Comparison of ENCODE assay signal across 35 cellular contexts in the genomic region with DNA sequence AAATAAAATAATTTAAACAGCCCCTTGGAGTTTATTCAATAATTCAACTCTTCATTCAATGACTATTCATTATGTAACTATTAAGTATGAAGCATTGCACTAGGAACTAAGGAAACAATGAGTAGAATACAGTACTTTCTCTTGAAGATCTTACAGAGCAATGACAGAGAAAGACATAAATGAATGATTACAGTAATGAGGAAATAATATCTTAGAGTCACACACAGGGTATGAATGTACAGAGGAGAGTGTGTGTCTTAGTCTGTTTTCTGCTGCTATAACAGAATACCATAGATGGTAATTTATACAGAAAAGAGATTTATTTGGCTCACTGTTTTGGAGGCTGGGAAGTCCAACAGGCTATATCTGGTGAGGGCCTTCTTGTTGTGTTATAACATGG.
A peak's percentile ranks its signal among the peaks of the same experiment; 100 is the strongest.
DNase-seq lines count a peak whose midpoint lies in the region; ATAC-seq and TF ChIP-seq lines count a peak whose summit lies in the region.
"Had no signal": no experiment of that assay in that cellular context is flagged by ENCODE, and none has a peak within 500 bp of the region (broad histone marks: within the 10 kb centered on the region; RNA-seq: fewer than 3 reads in every experiment).

No MANE protein-coding gene starts in this region.

- no peaks in the 10 kb centered on the region for H3K4me1 ChIP-seq in PC-3 (ENCODE audit: insufficient read depth, low read length)
- H3K4me1 ChIP-seq: A549, BE2C, BLaER1, Caco-2 had no signal

- H3K4me3 Mint-ChIP-seq in activated CD4-positive, alpha-beta T cell treated with anti-CD3 and anti-CD28 coated beads, Interleukin-2, amount 10 ng/mL, durations not matched to agents 24 days and 14 days, result no peak overlapping the region
- no peak overlapping the region for H3K4me3 Mint-ChIP-seq in stimulated activated effector memory CD8-positive, alpha-beta T cell treated with anti-CD3 and anti-CD28 coated beads, Interleukin-12 subunit alpha, Interleukin-12 subunit beta, amount 100 ng/mL, for 72 hours
- no peak overlapping the region for H3K4me3 Mint-ChIP-seq in stimulated activated memory B cell treated with anti-CD40 and anti-IgM and Interleukin-4, amounts not matched to agents 10 μg/mL and 1 μg/mL and 100 μg/mL, for 72 hours
- H3K4me3 Mint-ChIP-seq in stimulated activated naive B cell treated with anti-CD40 and anti-IgM and Interleukin-4, amounts not matched to agents 10 μg/mL and 1 μg/mL and 100 μg/mL, for 72 hours, result no peak overlapping the region
- H3K4me3 Mint-ChIP-seq: B cell; CD14-positive monocyte; CD4-positive, alpha-beta memory T cell; CD4-positive, alpha-beta T cell; CD4-positive, CD25-positive, alpha-beta regulatory T cell; CD8-positive, alpha-beta memory T cell; CD8-positive, alpha-beta T cell had no signal

- H2AFZ ChIP-seq in PC-3 (ENCODE audit: low read length), result no peak overlapping the region

- no peak overlapping the region for H3K27ac ChIP-seq in PC-3 (ENCODE audit: low read length)
- H3K27ac ChIP-seq: 22Rv1; A549; BLaER1; BLaER1 treated with 17β-estradiol and CSF1 and Interleukin-3, amounts not matched to agents 10 nM and 100 nM; C4-2B had no signal

- CTCF ChIA-PET in PC-3 (lab: Charles Lee), result no interaction called here

- H3K36me3 Mint-ChIP-seq in activated CD4-positive, alpha-beta T cell treated with anti-CD3 and anti-CD28 coated beads, Interleukin-2, amount 10 ng/mL, durations not matched to agents 24 days and 14 days (ENCODE audit: low read depth), result no peaks in the 10 kb centered on the region
- H3K36me3 Mint-ChIP-seq in stimulated activated effector memory CD8-positive, alpha-beta T cell treated with anti-CD3 and anti-CD28 coated beads, Interleukin-12 subunit alpha, Interleukin-12 subunit beta, amount 100 ng/mL, for 72 hours, result no peaks in the 10 kb centered on the region
- H3K36me3 Mint-ChIP-seq in stimulated activated memory B cell treated with anti-CD40 and anti-IgM and Interleukin-4, amounts not matched to agents 10 μg/mL and 1 μg/mL and 100 μg/mL, for 72 hours, result no peaks in the 10 kb centered on the region
- H3K36me3 Mint-ChIP-seq in stimulated activated naive B cell treated with anti-CD40 and anti-IgM and Interleukin-4, amounts not matched to agents 10 μg/mL and 1 μg/mL and 100 μg/mL, for 72 hours, result peaks cover 0 to 3% of the 10 kb centered on the region in 2 donors
- H3K36me3 Mint-ChIP-seq: CD14-positive monocyte; CD4-positive, alpha-beta memory T cell; CD4-positive, CD25-positive, alpha-beta regulatory T cell; CD8-positive, alpha-beta memory T cell; CD8-positive, alpha-beta T cell had no signal

- no peak for TF ChIP-seq CTCF in PC-3 (conservative IDR thresholded peaks at IDR 0.05; ENCODE audit: low read depth, low read length)

- H3K9me3 Mint-ChIP-seq in activated CD4-positive, alpha-beta T cell treated with anti-CD3 and anti-CD28 coated beads, Interleukin-2, amount 10 ng/mL, durations not matched to agents 24 days and 14 days, result peaks cover 2% of the 10 kb centered on the region
- H3K9me3 Mint-ChIP-seq in stimulated activated effector memory CD8-positive, alpha-beta T cell treated with anti-CD3 and anti-CD28 coated beads, Interleukin-12 subunit alpha, Interleukin-12 subunit beta, amount 100 ng/mL, for 72 hours, result no peaks in the 10 kb centered on the region
- no peaks in the 10 kb centered on the region for H3K9me3 Mint-ChIP-seq in stimulated activated memory B cell treated with anti-CD40 and anti-IgM and Interleukin-4, amounts not matched to agents 10 μg/mL and 1 μg/mL and 100 μg/mL, for 72 hours
- H3K9me3 Mint-ChIP-seq in stimulated activated naive B cell treated with anti-CD40 and anti-IgM and Interleukin-4, amounts not matched to agents 10 μg/mL and 1 μg/mL and 100 μg/mL, for 72 hours, result no peaks in the 10 kb centered on the region
- H3K9me3 Mint-ChIP-seq: CD4-positive, alpha-beta memory T cell; CD4-positive, alpha-beta T cell; CD8-positive, alpha-beta memory T cell; CD8-positive, alpha-beta T cell had no signal

- H3K27me3 Mint-ChIP-seq in activated CD4-positive, alpha-beta T cell treated with anti-CD3 and anti-CD28 coated beads, Interleukin-2, amount 10 ng/mL, durations not matched to agents 24 days and 14 days, result peaks cover 12% of the 10 kb centered on the region
- no peaks in the 10 kb centered on the region for H3K27me3 Mint-ChIP-seq in stimulated activated memory B cell treated with anti-CD40 and anti-IgM and Interleukin-4, amounts not matched to agents 10 μg/mL and 1 μg/mL and 100 μg/mL, for 72 hours
- peaks cover 8 to 10% of the 10 kb centered on the region in 2 donors for H3K27me3 Mint-ChIP-seq in stimulated activated naive B cell treated with anti-CD40 and anti-IgM and Interleukin-4, amounts not matched to agents 10 μg/mL and 1 μg/mL and 100 μg/mL, for 72 hours

- ATAC-seq in stimulated activated effector memory CD8-positive, alpha-beta T cell treated with anti-CD3 and anti-CD28 coated beads, Interleukin-12 subunit alpha, Interleukin-12 subunit beta, amount 100 ng/mL, for 72 hours, result peak; percentile 42
- ATAC-seq in stimulated activated memory B cell treated with anti-CD40 and anti-IgM and Interleukin-4, amounts not matched to agents 10 μg/mL and 1 μg/mL and 100 μg/mL, for 72 hours, result no peak
- peak; percentile 53 to 63 for ATAC-seq in stimulated activated naive B cell treated with anti-CD40 and anti-IgM and Interleukin-4, amounts not matched to agents 10 μg/mL and 1 μg/mL and 100 μg/mL, for 72 hours (replicated peaks)
- no peak for ATAC-seq in PC-3
- ATAC-seq: A549; CD8-positive, alpha-beta T cell had no signal

- no peaks in the 10 kb centered on the region for H3K27me3 ChIP-seq in PC-3 (ENCODE audit: low read length)
- H3K27me3 ChIP-seq: BLaER1; BLaER1 treated with 17β-estradiol and CSF1 and Interleukin-3, amounts not matched to agents 10 nM and 100 nM had no signal

- H3F3A ChIP-seq in PC-3 (ENCODE audit: low read length, unreplicated experiment), result no peaks in the 10 kb centered on the region

- no peak overlapping the region for H3K4me3 ChIP-seq in PC-3 (ENCODE audit: low read length)
- H3K4me3 ChIP-seq: A549; BLaER1; BLaER1 treated with 17β-estradiol and CSF1 and Interleukin-3, amounts not matched to agents 10 nM and 100 nM had no signal

- POLR2A ChIA-PET in PC-3 (lab: Charles Lee; ENCODE audit: unreplicated experiment), result no interaction called here

- H3K4me2 ChIP-seq in PC-3 (ENCODE audit: low read length), result no peak overlapping the region
- H3K4me2 ChIP-seq: A549; BLaER1; BLaER1 treated with 17β-estradiol and CSF1 and Interleukin-3, amounts not matched to agents 10 nM and 100 nM had no signal

- BruUV-seq in PC-3 (replicated peaks; lab: Mats Ljungman, UMichigan), result no TSS peak

- H4K20me1 ChIP-seq in PC-3 (ENCODE audit: low read length), result no peaks in the 10 kb centered on the region
- H4K20me1 ChIP-seq: BLaER1; BLaER1 treated with 17β-estradiol and CSF1 and Interleukin-3, amounts not matched to agents 10 nM and 100 nM had no signal

- H3K9me3 ChIP-seq in PC-3 (ENCODE audit: low read length), result no peaks in the 10 kb centered on the region
- H3K9me3 ChIP-seq: BE2C; BLaER1; BLaER1 treated with 17β-estradiol and CSF1 and Interleukin-3, amounts not matched to agents 10 nM and 100 nM; Caco-2 had no signal

- H3K4me1 Mint-ChIP-seq in activated CD4-positive, alpha-beta T cell treated with anti-CD3 and anti-CD28 coated beads, Interleukin-2, amount 10 ng/mL, durations not matched to agents 24 days and 14 days, result no peaks in the 10 kb centered on the region
- no peaks in the 10 kb centered on the region for H3K4me1 Mint-ChIP-seq in stimulated activated effector memory CD8-positive, alpha-beta T cell treated with anti-CD3 and anti-CD28 coated beads, Interleukin-12 subunit alpha, Interleukin-12 subunit beta, amount 100 ng/mL, for 72 hours
- H3K4me1 Mint-ChIP-seq in stimulated activated memory B cell treated with anti-CD40 and anti-IgM and Interleukin-4, amounts not matched to agents 10 μg/mL and 1 μg/mL and 100 μg/mL, for 72 hours, result peaks cover 12% of the 10 kb centered on the region
- peaks cover 11 to 20% of the 10 kb centered on the region in 2 donors for H3K4me1 Mint-ChIP-seq in stimulated activated naive B cell treated with anti-CD40 and anti-IgM and Interleukin-4, amounts not matched to agents 10 μg/mL and 1 μg/mL and 100 μg/mL, for 72 hours
- H3K4me1 Mint-ChIP-seq: B cell; CD14-positive monocyte; CD4-positive, alpha-beta memory T cell; CD4-positive, CD25-positive, alpha-beta regulatory T cell; CD8-positive, alpha-beta memory T cell had no signal

- no peaks in the 10 kb centered on the region for H3K36me3 ChIP-seq in PC-3 (ENCODE audit: low read depth, low read length)
- H3K36me3 ChIP-seq: BE2C; BLaER1; BLaER1 treated with 17β-estradiol and CSF1 and Interleukin-3, amounts not matched to agents 10 nM and 100 nM had no signal

- H3K79me2 ChIP-seq in PC-3 (ENCODE audit: low read length), result no peaks in the 10 kb centered on the region

- no peak overlapping the region for H3K27ac Mint-ChIP-seq in activated CD4-positive, alpha-beta T cell treated with anti-CD3 and anti-CD28 coated beads, Interleukin-2, amount 10 ng/mL, durations not matched to agents 24 days and 14 days
- H3K27ac Mint-ChIP-seq in stimulated activated effector memory CD8-positive, alpha-beta T cell treated with anti-CD3 and anti-CD28 coated beads, Interleukin-12 subunit alpha, Interleukin-12 subunit beta, amount 100 ng/mL, for 72 hours, result no peak overlapping the region
- H3K27ac Mint-ChIP-seq in stimulated activated memory B cell treated with anti-CD40 and anti-IgM and Interleukin-4, amounts not matched to agents 10 μg/mL and 1 μg/mL and 100 μg/mL, for 72 hours, result peak overlapping the region; percentile 15
- H3K27ac Mint-ChIP-seq in stimulated activated naive B cell treated with anti-CD40 and anti-IgM and Interleukin-4, amounts not matched to agents 10 μg/mL and 1 μg/mL and 100 μg/mL, for 72 hours, result no peak overlapping the region
- H3K27ac Mint-ChIP-seq: B cell; CD14-positive monocyte; CD4-positive, alpha-beta memory T cell; CD4-positive, alpha-beta T cell; CD4-positive, CD25-positive, alpha-beta regulatory T cell; CD8-positive, alpha-beta memory T cell; CD8-positive, alpha-beta T cell had no signal

- H3K9ac ChIP-seq in PC-3 (ENCODE audit: low read length), result no peak overlapping the region
- H3K9ac ChIP-seq: BLaER1; BLaER1 treated with 17β-estradiol and CSF1 and Interleukin-3, amounts not matched to agents 10 nM and 100 nM had no signal

- intact Hi-C loops in activated CD4-positive, alpha-beta T cell treated with anti-CD3 and anti-CD28 coated beads, Interleukin-2, amount 10 ng/mL, durations not matched to agents 24 days and 14 days (cut with micrococcal nuclease), result no loop called here
- intact Hi-C loops in PC-3 (cut with micrococcal nuclease), result no loop called here

- DNase-seq in activated CD4-positive, alpha-beta T cell treated with anti-CD3 and anti-CD28 coated beads, Interleukin-2, amount 10 ng/mL, durations not matched to agents 24 days and 14 days, result peak; percentile 18
- DNase-seq in activated CD4-positive, alpha-beta T cell treated with anti-CD3 and anti-CD28 coated beads, Interleukin-2, amount 50 U/mL, for 4 hours, result no peak
- DNase-seq in stimulated activated effector memory CD8-positive, alpha-beta T cell treated with anti-CD3 and anti-CD28 coated beads, Interleukin-12 subunit alpha, Interleukin-12 subunit beta, amount 100 ng/mL, for 72 hours (ENCODE audit: low spot score in 2 of 2), result no peak
- DNase-seq in stimulated activated naive B cell treated with anti-CD40 and anti-IgM and Interleukin-4, amounts not matched to agents 10 μg/mL and 1 μg/mL and 100 μg/mL, for 72 hours, result no peak
- DNase-seq in SKM-1 treated with dmso at 0.1 percent for 144 hours (lab: John Stamatoyannopoulos, UW; ENCODE audit: unreplicated experiment) (no peak), PC-3 (no peak)
- DNase-seq in activated T-cell treated with anti-CD3 and anti-CD28 coated beads, Interleukin-2, amount 50 U/mL, for 48 hours, result no peak
- DNase-seq: 8988T; ACHN; AML-193; BE2C; C1 segment of cervical spinal cord; Caco-2; Calu3; CD4-positive, alpha-beta memory T cell; CD4-positive, alpha-beta T cell; CD4-positive, CD25-positive, alpha-beta regulatory T cell; CD8-positive, alpha-beta memory T cell; CD8-positive, alpha-beta T cell; COR-L47; DMS 273 treated with DMSO at 0.1 percent for 48 hours; DMS153; DMS53; DMS79; DMS79 treated with DMSO at 0.1 percent for 48 hours; DND-41; EL had no signal

- no peaks in the 10 kb centered on the region for H3K9me2 ChIP-seq in PC-3 (replicated peaks; ENCODE audit: low read length)

Comparison
In these comparisons a context has a peak if more than half of its experiments do, and no peak if none do; other contexts are left out.
1. ATAC-seq: peak in stimulated activated effector memory CD8-positive, alpha-beta T cell treated with anti-CD3 and anti-CD28 coated beads, Interleukin-12 subunit alpha, Interleukin-12 subunit beta, amount 100 ng/mL, for 72 hours (single experiment) and stimulated activated naive B cell treated with anti-CD40 and anti-IgM and Interleukin-4, amounts not matched to agents 10 μg/mL and 1 μg/mL and 100 μg/mL, for 72 hours (2 of 2); none in stimulated activated memory B cell treated with anti-CD40 and anti-IgM and Interleukin-4, amounts not matched to agents 10 μg/mL and 1 μg/mL and 100 μg/mL, for 72 hours (single experiment) and PC-3 (single experiment).